8 cellular contexts compared by ENCODE assay signal in genomic region chr12:92506460-92506859, GRCh38.
A peak's percentile ranks its signal among the peaks of the same experiment; 100 is the strongest.
DNase-seq lines count a peak whose midpoint lies in the region; ATAC-seq lines count a peak whose summit lies in the region.

No MANE protein-coding gene starts in this region.

- DNase-seq in HT1080 (ENCODE audit: low read depth) (peak; percentile 27), RPMI7951 (ENCODE audit: low read depth) (peak; percentile 8), fibroblast of peridontal ligament (ENCODE audit: extremely low read depth) (peak; percentile 24), retina (peak; percentile 1), DMS79 treated with DMSO at 0.1 percent for 48 hours (lab: John Stamatoyannopoulos, UW) (no peak), NCI-H526 treated with DMSO at 0.1 percent for 48 hours (lab: John Stamatoyannopoulos, UW) (no peak)
- no peak for DNase-seq in activated effector memory CD4-positive, alpha-beta T cell treated with Interleukin-2 at 50 U/mL for 16 hours

- no peak for ATAC-seq in HG02763 (IDR thresholded peaks at IDR 0.05; ENCODE audit: unreplicated experiment)

Comparison
In these comparisons a context has a peak if more than half of its experiments do, and no peak if none do; other contexts are left out.
1. DNase-seq: peak in HT1080 (single experiment), RPMI7951 (single experiment), fibroblast of peridontal ligament (single experiment) and retina (single experiment); none in activated effector memory CD4-positive, alpha-beta T cell treated with Interleukin-2 at 50 U/mL for 16 hours (single experiment), DMS79 treated with DMSO at 0.1 percent for 48 hours (single experiment) and NCI-H526 treated with DMSO at 0.1 percent for 48 hours (single experiment).